ENCODE assay signal across 11 cellular contexts in genomic region chr11:17015639-17016125, GRCh38. TPM values are rescaled to one million over a fixed set of nuclear protein-coding genes. Genes with fewer than 3 reads are reported as not detected.
A peak's percentile ranks its signal among the peaks of the same experiment; 100 is the strongest.
DNase-seq lines count a peak whose midpoint lies in the region; TF ChIP-seq lines count a peak whose summit lies in the region.
"Had no signal": no experiment of that assay in that cellular context is flagged by ENCODE, and none has a peak within 500 bp of the region (broad histone marks: within the 10 kb centered on the region; RNA-seq: fewer than 3 reads in every experiment).

No MANE protein-coding gene starts in this region.

- peak; percentile 33 for DNase-seq in DMS53 (lab: John Stamatoyannopoulos, UW)
- DNase-seq in DMS53 treated with DMSO at 0.1 percent for 48 hours (lab: John Stamatoyannopoulos, UW; ENCODE audit: unreplicated experiment), result no peak
- peak; percentile 42 for DNase-seq in fibroblast of mammary gland (ENCODE audit: low read depth)
- no peak for DNase-seq in trophoblast cell
- DNase-seq in activated effector memory CD4-positive, alpha-beta T cell treated with Interleukin-2 at 50 U/mL for 16 hours, result no peak
- DNase-seq in medulla oblongata (ENCODE audit: extremely low spot score), result no peak
- no peak for DNase-seq in activated CD4-positive, alpha-beta T cell treated with anti-CD3 and anti-CD28 coated beads, Interleukin-2, amount 10 ng/mL, durations not matched to agents 7 days and 5 days
- DNase-seq: kidney glomerular epithelial cell, SHP77 treated with DMSO at 0.1 percent for 48 hours had no signal

- no peaks in the 10 kb centered on the region for H3F3A ChIP-seq in Loucy (ENCODE audit: low read depth)

- peak overlapping the region; percentile 35 for H3K18ac ChIP-seq in trophoblast cell (ENCODE audit: low read length)

- peaks cover 5% of the 10 kb centered on the region for H3K79me1 ChIP-seq in trophoblast cell (ENCODE audit: low read length)

- no peak overlapping the region for H2BK5ac ChIP-seq in trophoblast cell (ENCODE audit: low read depth, low read length, poor library complexity)

- no peak overlapping the region for H4K12ac ChIP-seq in trophoblast cell (ENCODE audit: low read depth, low read length)

- no peaks in the 10 kb centered on the region for H3K9me3 Mint-ChIP-seq in activated CD4-positive, alpha-beta T cell treated with anti-CD3 and anti-CD28 coated beads, Interleukin-2, amount 10 ng/mL, durations not matched to agents 7 days and 5 days

- H3K4me1 Mint-ChIP-seq in activated CD4-positive, alpha-beta T cell treated with anti-CD3 and anti-CD28 coated beads, Interleukin-2, amount 10 ng/mL, durations not matched to agents 7 days and 5 days, result peaks cover 5% of the 10 kb centered on the region

- H3K4me3 ChIP-seq in Loucy (ENCODE audit: low read length, poor library complexity, severe bottlenecking) (peak overlapping the region; percentile 91), fibroblast of mammary gland (ENCODE audit: control insufficient read depth, low read depth, low read length) (no peak overlapping the region), trophoblast cell (ENCODE audit: low read depth, low read length) (no peak overlapping the region)

- POLR2A ChIA-PET in activated CD4-positive, alpha-beta T cell treated with anti-CD3 and anti-CD28 coated beads, Interleukin-2, amount 10 ng/mL, durations not matched to agents 7 days and 5 days (lab: Charles Lee), result no interaction called here

- no peak overlapping the region for H3K14ac ChIP-seq in trophoblast cell (ENCODE audit: low read length)

- H3K27me3 ChIP-seq in Loucy (ENCODE audit: insufficient read depth, low read length, poor library complexity, severe bottlenecking), result no peaks in the 10 kb centered on the region
- H3K27me3 ChIP-seq in trophoblast cell (ENCODE audit: insufficient read depth, low read length), result no peaks in the 10 kb centered on the region
- H3K27me3 ChIP-seq: ovary had no signal

- H3K79me2 ChIP-seq in Loucy (ENCODE audit: insufficient read depth, low read length) (peaks cover 8% of the 10 kb centered on the region; the same call in 1 of the 2 replicates), trophoblast cell (ENCODE audit: control insufficient read depth, insufficient read depth, low read length, poor library complexity) (no peaks in the 10 kb centered on the region)

- H3K4me1 ChIP-seq in Loucy (ENCODE audit: insufficient read depth, low read length, poor library complexity, severe bottlenecking) (peaks cover 15% of the 10 kb centered on the region), trophoblast cell (ENCODE audit: control insufficient read depth in 1 of 2, insufficient read depth in 2 of 2, low read length in 2 of 2) (peaks cover 10 to 14% of the 10 kb centered on the region in 2 experiments)

- no peaks in the 10 kb centered on the region for H3K36me3 Mint-ChIP-seq in activated CD4-positive, alpha-beta T cell treated with anti-CD3 and anti-CD28 coated beads, Interleukin-2, amount 10 ng/mL, durations not matched to agents 7 days and 5 days (ENCODE audit: low read depth)

- peaks cover 31% of the 10 kb centered on the region for H3K27me3 Mint-ChIP-seq in activated CD4-positive, alpha-beta T cell treated with anti-CD3 and anti-CD28 coated beads, Interleukin-2, amount 10 ng/mL, durations not matched to agents 7 days and 5 days

- H2AK5ac ChIP-seq in trophoblast cell (ENCODE audit: low read length), result no peak overlapping the region

- no peaks in the 10 kb centered on the region for H3K9me3 ChIP-seq in Loucy (ENCODE audit: insufficient read depth, low read depth, low read length)
- no peaks in the 10 kb centered on the region for H3K9me3 ChIP-seq in trophoblast cell (ENCODE audit: insufficient read depth, low read depth, low read length)
- H3K9me3 ChIP-seq: ovary had no signal

- H2BK120ac ChIP-seq in trophoblast cell (ENCODE audit: insufficient read depth, low read length, poor library complexity), result no peak overlapping the region

- TF ChIP-seq CTCF in Loucy (conservative IDR thresholded peaks at IDR 0.05; ENCODE audit: low read length), result no peak
- TF ChIP-seq CTCF in fibroblast of mammary gland (conservative IDR thresholded peaks at IDR 0.05; ENCODE audit: control insufficient read depth, insufficient read depth, low read depth, low read length), result no peak

- H3K4ac ChIP-seq in trophoblast cell (ENCODE audit: low read depth, low read length), result no peak overlapping the region

- H4K91ac ChIP-seq in trophoblast cell (ENCODE audit: low read depth, low read length), result no peak overlapping the region

- H3K36me3 ChIP-seq in Loucy (ENCODE audit: insufficient read depth, low read length), result no peaks in the 10 kb centered on the region
- no peaks in the 10 kb centered on the region for H3K36me3 ChIP-seq in trophoblast cell (ENCODE audit: control insufficient read depth in 1 of 2, insufficient read depth in 2 of 2, low read length in 2 of 2)
- H3K36me3 ChIP-seq: ovary had no signal

- H2BK12ac ChIP-seq in trophoblast cell (ENCODE audit: low read length), result no peak overlapping the region

- CTCF ChIA-PET in activated CD4-positive, alpha-beta T cell treated with anti-CD3 and anti-CD28 coated beads, Interleukin-2, amount 10 ng/mL, durations not matched to agents 7 days and 5 days (lab: Charles Lee), result interaction anchor here (1.1 kb wide), 1 partner anchor 17 kb away, joined by 3 read pairs; no protein-coding TSS in a partner anchor

- H3K9me2 ChIP-seq in Loucy (replicated peaks; ENCODE audit: low read depth, low read length), result no peaks in the 10 kb centered on the region

- H3K23ac ChIP-seq in trophoblast cell (ENCODE audit: low read length), result peak overlapping the region; percentile 74

- no peaks in the 10 kb centered on the region for H4K20me1 ChIP-seq in Loucy (ENCODE audit: insufficient read depth, low read length, poor library complexity, severe bottlenecking)

- WGBS in trophoblast cell (ENCODE audit: extremely low coverage, insufficient coverage, insufficient read length), result no CpG with 5 or more reads among the region's 16 CpGs

- peak overlapping the region; percentile 88 for H3K4me2 ChIP-seq in Loucy (ENCODE audit: low read depth, low read length, poor library complexity, severe bottlenecking)
- H3K4me2 ChIP-seq in trophoblast cell (ENCODE audit: low read length), result no peak overlapping the region

- H2AFZ ChIP-seq in Loucy (ENCODE audit: low read length) (peak overlapping the region; percentile 99; the same call in 1 of the 2 replicates), trophoblast cell (ENCODE audit: insufficient read depth, low read length, poor library complexity) (no peak overlapping the region)

- H3K9ac ChIP-seq in Loucy (ENCODE audit: low read depth, low read length, poor library complexity, severe bottlenecking) (no peak overlapping the region), trophoblast cell (ENCODE audit: low read length) (peak overlapping the region; percentile 29)

- H3K27ac ChIP-seq in trophoblast cell (ENCODE audit: low read depth, low read length), result no peak overlapping the region
- H3K27ac ChIP-seq: ovary had no signal

- no peak overlapping the region for H3K27ac Mint-ChIP-seq in activated CD4-positive, alpha-beta T cell treated with anti-CD3 and anti-CD28 coated beads, Interleukin-2, amount 10 ng/mL, durations not matched to agents 7 days and 5 days

- H3K4me3 Mint-ChIP-seq in activated CD4-positive, alpha-beta T cell treated with anti-CD3 and anti-CD28 coated beads, Interleukin-2, amount 10 ng/mL, durations not matched to agents 7 days and 5 days, result no peak overlapping the region

- H4K8ac ChIP-seq in trophoblast cell (ENCODE audit: low read depth, low read length), result no peak overlapping the region

RNA-seq across cellular contexts. Expression of gene PLEKHA7, which starts 1.5 kb away (rescaled TPM):
- 33.1 and 34.0 TPM in 2 replicates for polyA plus RNA-seq in trophoblast cell (2013)
- 1 to 10 TPM; 3.4 to 3.5 TPM for total RNA-seq in activated CD4-positive, alpha-beta T cell treated with anti-CD3 and anti-CD28 coated beads, Interleukin-2, amount 10 ng/mL, durations not matched to agents 7 days and 5 days

Comparison
In these comparisons a context has a peak if more than half of its experiments do, and no peak if none do; other contexts are left out.
1. DNase-seq: peak in DMS53 (single experiment) and fibroblast of mammary gland (single experiment); none in DMS53 treated with DMSO at 0.1 percent for 48 hours (single experiment), trophoblast cell (0 of 2), activated effector memory CD4-positive, alpha-beta T cell treated with Interleukin-2 at 50 U/mL for 16 hours (single experiment), medulla oblongata (single experiment) and activated CD4-positive, alpha-beta T cell treated with anti-CD3 and anti-CD28 coated beads, Interleukin-2, amount 10 ng/mL, durations not matched to agents 7 days and 5 days (single experiment).